1 cellular context compared by ENCODE assay signal in genomic region chr6:33197431-33198048, GRCh38.
TF ChIP-seq lines count a peak whose summit lies in the region.

No MANE protein-coding gene starts in this region.

TF ChIP-seq in HEK293, 187 proteins besides CTCF, POLR2A, EP300 and RAD21 (continued from another document and continues in another):
- TF ChIP-seq ZNF529 (tag by site-specific recombination; IDR thresholded peaks at IDR 0.05; ENCODE audit: insufficient replicate concordance) (no peak), PRDM10 (tag by site-specific recombination; IDR thresholded peaks at IDR 0.05) (peak; percentile 65), ZNF211 (tag by site-specific recombination; IDR thresholded peaks at IDR 0.05; ENCODE audit: low read depth) (no peak), ZNF521 (tag by site-specific recombination; IDR thresholded peaks at IDR 0.05) (no peak), ZFP37 (tag by site-specific recombination; IDR thresholded peaks at IDR 0.05) (no peak), ZNF449 (tag by site-specific recombination; IDR thresholded peaks at IDR 0.05) (no peak), GLI2 (tag by site-specific recombination; IDR thresholded peaks at IDR 0.05; ENCODE audit: borderline replicate concordance, low read depth) (no peak), PRDM4 (tag by site-specific recombination; IDR thresholded peaks at IDR 0.05) (peak; percentile 93), ZBTB48 (tag by site-specific recombination; IDR thresholded peaks at IDR 0.05) (peak; percentile 60; the same call in 1 of the 2 replicates), ZBTB20 (tag by site-specific recombination; IDR thresholded peaks at IDR 0.05) (no peak; the same call in 1 of the 2 replicates), ZNF660 (tag by site-specific recombination; IDR thresholded peaks at IDR 0.05) (peak; percentile 73; the same call in 1 of the 2 replicates), ZNF561 (tag by site-specific recombination; IDR thresholded peaks at IDR 0.05; ENCODE audit: borderline replicate concordance) (0 out of 2 replicates have a peak, but pooled peaks have one; percentile 41), ZNF785 (tag by site-specific recombination; IDR thresholded peaks at IDR 0.05) (no peak), ZNF138 (tag by site-specific recombination; IDR thresholded peaks at IDR 0.05; ENCODE audit: borderline replicate concordance) (no peak), GLIS1 (tag by site-specific recombination; IDR thresholded peaks at IDR 0.05) (no peak), ZNF391 (tag by site-specific recombination; IDR thresholded peaks at IDR 0.05; ENCODE audit: borderline replicate concordance, low read depth) (no peak), WT1 (tag by site-specific recombination; IDR thresholded peaks at IDR 0.05) (0 out of 2 replicates have a peak, but pooled peaks have one; percentile 36), ZEB2 (tag by site-specific recombination; IDR thresholded peaks at IDR 0.05) (0 out of 2 replicates have a peak, but pooled peaks have one; percentile 22), TSHZ1 (tag by site-specific recombination; IDR thresholded peaks at IDR 0.05; ENCODE audit: borderline replicate concordance) (no peak), ZNF692 (tag by site-specific recombination; IDR thresholded peaks at IDR 0.05) (0 out of 2 replicates have a peak, but pooled peaks have one; percentile 57), ZNF155 (tag by site-specific recombination; IDR thresholded peaks at IDR 0.05) (no peak), ZNF366 (tag by site-specific recombination; conservative IDR thresholded peaks at IDR 0.05) (peak; percentile 66), ZBTB7A (tag by site-specific recombination; IDR thresholded peaks at IDR 0.05; ENCODE audit: low read depth) (no peak), ZNF76 (tag by site-specific recombination; IDR thresholded peaks at IDR 0.05; ENCODE audit: borderline replicate concordance, low read depth) (no peak), KLF9 (tag by site-specific recombination; IDR thresholded peaks at IDR 0.05; ENCODE audit: low read depth) (no peak), ZNF664 (tag by site-specific recombination; IDR thresholded peaks at IDR 0.05) (no peak), ZNF513 (tag by site-specific recombination; IDR thresholded peaks at IDR 0.05) (no peak), KLF8 (tag by site-specific recombination; IDR thresholded peaks at IDR 0.05) (peak; percentile 50), PRDM6 (tag by site-specific recombination; IDR thresholded peaks at IDR 0.05) (no peak), ZNF645 (tag by site-specific recombination; IDR thresholded peaks at IDR 0.05) (no peak), GLIS2 (tag by site-specific recombination; IDR thresholded peaks at IDR 0.05) (no peak; the same call in 1 of the 2 replicates), OVOL3 (tag by site-specific recombination; IDR thresholded peaks at IDR 0.05) (no peak), SCRT1 (tag by site-specific recombination; IDR thresholded peaks at IDR 0.05; ENCODE audit: borderline replicate concordance) (no peak), ZNF18 (tag by site-specific recombination; IDR thresholded peaks at IDR 0.05) (no peak), KLF1 (tag by site-specific recombination; IDR thresholded peaks at IDR 0.05) (peak; percentile 67), ZNF239 (tag by site-specific recombination; IDR thresholded peaks at IDR 0.05) (no peak), ZNF843 (tag by site-specific recombination; IDR thresholded peaks at IDR 0.05) (no peak), ZNF473 (tag by site-specific recombination; IDR thresholded peaks at IDR 0.05) (no peak), ZNF544 (tag by site-specific recombination; IDR thresholded peaks at IDR 0.05) (no peak), ZBTB21 (tag by site-specific recombination; IDR thresholded peaks at IDR 0.05) (no peak), ZNF37A (tag by site-specific recombination; IDR thresholded peaks at IDR 0.05) (no peak), ZNF514 (tag by site-specific recombination; IDR thresholded peaks at IDR 0.05) (no peak), ZNF121 (tag by site-specific recombination; IDR thresholded peaks at IDR 0.05) (no peak), ZNF792 (tag by site-specific recombination; IDR thresholded peaks at IDR 0.05) (no peak), ZNF510 (tag by site-specific recombination; IDR thresholded peaks at IDR 0.05; ENCODE audit: insufficient replicate concordance) (no peak), ZNF629 (tag by site-specific recombination; IDR thresholded peaks at IDR 0.05) (0 out of 2 replicates have a peak, but pooled peaks have one; percentile 11), BCL11A (tag by site-specific recombination; IDR thresholded peaks at IDR 0.05; ENCODE audit: low read depth) (no peak)
